18 cellular contexts compared by ENCODE assay signal in the genomic region with DNA sequence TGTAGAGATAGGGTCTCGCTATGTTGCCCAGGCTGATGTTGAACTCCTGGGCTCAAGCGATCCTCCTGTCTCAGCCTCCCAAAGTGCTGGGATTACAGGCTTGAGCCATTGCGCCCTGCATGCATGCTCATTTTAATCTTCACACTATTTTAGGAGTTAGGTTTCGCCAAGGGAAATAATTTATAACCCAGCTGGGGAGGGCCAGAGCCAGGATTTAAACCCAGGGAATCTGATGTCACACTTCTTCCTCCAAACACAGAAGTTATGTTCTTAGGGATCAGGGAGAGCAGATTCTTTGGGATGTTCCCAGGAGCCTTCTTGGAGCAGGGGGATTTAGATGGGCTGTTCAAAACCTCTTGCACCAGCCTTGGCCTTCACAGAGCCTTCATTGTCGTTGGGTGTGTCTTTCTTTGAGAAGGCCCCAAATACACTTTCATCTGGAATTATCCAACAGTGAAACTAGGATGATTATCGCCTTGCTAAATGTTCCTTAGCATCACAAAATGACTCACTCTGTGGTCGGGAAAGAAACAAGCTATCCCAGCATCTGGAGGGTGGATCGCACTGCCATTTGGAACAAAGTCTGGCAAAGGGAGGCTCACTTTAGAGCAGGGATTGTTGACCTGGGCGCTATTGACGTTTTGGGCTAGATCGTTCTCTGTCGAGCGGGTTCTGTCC. TPM values are rescaled to one million over a fixed set of nuclear protein-coding genes. Genes with fewer than 3 reads are reported as not detected.
A peak's percentile ranks its signal among the peaks of the same experiment; 100 is the strongest.
DNase-seq lines count a peak whose midpoint lies in the region; ATAC-seq and TF ChIP-seq lines count a peak whose summit lies in the region.
"Had no signal": no experiment of that assay in that cellular context is flagged by ENCODE, and none has a peak within 500 bp of the region (broad histone marks: within the 10 kb centered on the region; RNA-seq: fewer than 3 reads in every experiment).

No MANE protein-coding gene starts in this region.

- H3K4me1 ChIP-seq in Peyer's patch, result no peaks in the 10 kb centered on the region
- H3K4me1 ChIP-seq: adrenal gland had no signal

- no peaks in the 10 kb centered on the region for H3K36me3 ChIP-seq in Peyer's patch
- H3K36me3 ChIP-seq: adrenal gland, WERI-Rb-1 had no signal

- H3K27ac Mint-ChIP-seq in stimulated activated effector memory CD8-positive, alpha-beta T cell treated with anti-CD3 and anti-CD28 coated beads, Interleukin-12 subunit alpha, Interleukin-12 subunit beta, amount 100 ng/mL, for 72 hours, result no peak overlapping the region
- H3K27ac Mint-ChIP-seq: activated T-helper 17 cell treated with anti-CD3 and anti-CD28 coated beads, Interleukin-2, amount 50 U/mL, for 72 hours; stimulated activated naive CD8-positive, alpha-beta T cell treated with anti-CD3 and anti-CD28 coated beads, Interleukin-15, Interleukin-2, amounts not matched to agents 100 ng/mL and 50 ng/mL, for 24 hours had no signal

- TF ChIP-seq POLR2A in Peyer's patch (IDR thresholded peaks at IDR 0.05), result no peak

- no peaks in the 10 kb centered on the region for H3K36me3 Mint-ChIP-seq in stimulated activated effector memory CD8-positive, alpha-beta T cell treated with anti-CD3 and anti-CD28 coated beads, Interleukin-12 subunit alpha, Interleukin-12 subunit beta, amount 100 ng/mL, for 72 hours

- DNase-seq in EL (peak; percentile 38), Peyer's patch (no peak), foreskin fibroblast (peak; percentile 50 to 80)
- DNase-seq in stimulated activated effector memory CD8-positive, alpha-beta T cell treated with anti-CD3 and anti-CD28 coated beads, Interleukin-12 subunit alpha, Interleukin-12 subunit beta, amount 100 ng/mL, for 72 hours (ENCODE audit: low spot score in 2 of 2), result no peak
- DNase-seq: activated CD8-positive, alpha-beta memory T cell treated with anti-CD3 and anti-CD28 coated beads for 24 hours; adrenal gland; DMS 273 treated with DMSO at 0.1 percent for 48 hours; islet precursor cell; NCI-H2029 treated with DMSO at 0.1 percent for 48 hours; NCI-H69; stimulated activated CD4-positive, alpha-beta T cell treated with anti-CD3 and anti-CD28 coated beads, Interleukin-12 subunit alpha, Interleukin-12 subunit beta, amount 100 ng/mL, for 4 hours; WERI-Rb-1 had no signal

- H3K4me3 ChIP-seq in Peyer's patch, result no peak overlapping the region
- no peak overlapping the region for H3K4me3 ChIP-seq in foreskin fibroblast (ENCODE audit: low read depth in 1 of 2, low read length in 2 of 2)
- no peak overlapping the region for H3K4me3 ChIP-seq in skin epidermis
- H3K4me3 ChIP-seq: adrenal gland, coronary artery had no signal

- H3K27me3 ChIP-seq in Peyer's patch, result no peaks in the 10 kb centered on the region
- H3K27me3 ChIP-seq: adrenal gland had no signal

- ATAC-seq in HG03565 (IDR thresholded peaks at IDR 0.05; ENCODE audit: unreplicated experiment) (no peak), HG02938 (IDR thresholded peaks at IDR 0.05; ENCODE audit: unreplicated experiment) (no peak)
- ATAC-seq in stimulated activated effector memory CD8-positive, alpha-beta T cell treated with anti-CD3 and anti-CD28 coated beads, Interleukin-12 subunit alpha, Interleukin-12 subunit beta, amount 100 ng/mL, for 72 hours, result no peak
- ATAC-seq: activated T-helper 17 cell treated with anti-CD3 and anti-CD28 coated beads, Interleukin-2, amount 50 U/mL, for 72 hours had no signal

- H3K9me3 ChIP-seq in Peyer's patch, result no peaks in the 10 kb centered on the region
- H3K9me3 ChIP-seq: adrenal gland had no signal

- no peak overlapping the region for H3K4me3 Mint-ChIP-seq in stimulated activated effector memory CD8-positive, alpha-beta T cell treated with anti-CD3 and anti-CD28 coated beads, Interleukin-12 subunit alpha, Interleukin-12 subunit beta, amount 100 ng/mL, for 72 hours
- H3K4me3 Mint-ChIP-seq: activated T-helper 17 cell treated with anti-CD3 and anti-CD28 coated beads, Interleukin-2, amount 50 U/mL, for 72 hours; stimulated activated naive CD8-positive, alpha-beta T cell treated with anti-CD3 and anti-CD28 coated beads, Interleukin-15, Interleukin-2, amounts not matched to agents 100 ng/mL and 50 ng/mL, for 24 hours had no signal

- TF ChIP-seq CTCF in Peyer's patch (IDR thresholded peaks at IDR 0.05), result no peak
- TF ChIP-seq CTCF in foreskin fibroblast (IDR thresholded peaks at IDR 0.05; ENCODE audit: low read depth, low read length), result no peak

- H3K9me3 Mint-ChIP-seq in stimulated activated effector memory CD8-positive, alpha-beta T cell treated with anti-CD3 and anti-CD28 coated beads, Interleukin-12 subunit alpha, Interleukin-12 subunit beta, amount 100 ng/mL, for 72 hours, result no peaks in the 10 kb centered on the region
- H3K9me3 Mint-ChIP-seq: activated T-helper 17 cell treated with anti-CD3 and anti-CD28 coated beads, Interleukin-2, amount 50 U/mL, for 72 hours; stimulated activated naive CD8-positive, alpha-beta T cell treated with anti-CD3 and anti-CD28 coated beads, Interleukin-15, Interleukin-2, amounts not matched to agents 100 ng/mL and 50 ng/mL, for 24 hours had no signal

- no peaks in the 10 kb centered on the region for H3K4me1 Mint-ChIP-seq in stimulated activated effector memory CD8-positive, alpha-beta T cell treated with anti-CD3 and anti-CD28 coated beads, Interleukin-12 subunit alpha, Interleukin-12 subunit beta, amount 100 ng/mL, for 72 hours
- H3K4me1 Mint-ChIP-seq: activated T-helper 17 cell treated with anti-CD3 and anti-CD28 coated beads, Interleukin-2, amount 50 U/mL, for 72 hours had no signal

- H3K27ac ChIP-seq in Peyer's patch (peak overlapping the region; percentile 10 to 59 (median 36)), skin epidermis (peak overlapping the region in 13 of 21 experiments; percentile 0 to 74 (median 33))
- H3K27ac ChIP-seq: WERI-Rb-1 had no signal

RNA-seq across cellular contexts. Expression of gene PPP1CC, which starts 8.2 kb away (rescaled TPM):
- 100 to 1,000 TPM; 174 to 361 (median 217) TPM for total RNA-seq in Peyer's patch

Comparison
In these comparisons a context has a peak if more than half of its experiments do, and no peak if none do; other contexts are left out.
1. DNase-seq: peak in EL (single experiment) and foreskin fibroblast (2 of 2); none in Peyer's patch (0 of 3) and stimulated activated effector memory CD8-positive, alpha-beta T cell treated with anti-CD3 and anti-CD28 coated beads, Interleukin-12 subunit alpha, Interleukin-12 subunit beta, amount 100 ng/mL, for 72 hours (0 of 2).